Comparison of ENCODE assay signal across 9 cellular contexts in genomic region chr2:112967023-112967422, GRCh38. TPM values are rescaled to one million over a fixed set of nuclear protein-coding genes. Genes with fewer than 3 reads are reported as not detected.
"Had no signal": no experiment of that assay in that cellular context is flagged by ENCODE, and none has a peak within 500 bp of the region (broad histone marks: within the 10 kb centered on the region; RNA-seq: fewer than 3 reads in every experiment).

No MANE protein-coding gene starts in this region.

- FAIRE-seq: G401.6, GM12878, GM12891, GM12892, GM18507, GM19239 had no signal

- H3K4me3 ChIP-seq: GM12878 had no signal

- ATAC-seq: GM12878 had no signal

- DNase-seq: GDM1, GF-D8 had no signal

RNA-seq across cellular contexts. Expression of gene IL36G, which starts 10.8 kb away (rescaled TPM):
- total RNA-seq: G401, GM12878 had no signal

RNA-seq across cellular contexts. Expression of gene IL36A, which starts 38.2 kb away (rescaled TPM):
- total RNA-seq: G401, GM12878 had no signal
- polyA plus RNA-seq: GM12878 had no signal

RNA-seq across cellular contexts. Expression of gene IL37, which starts 56.1 kb away (rescaled TPM):
- total RNA-seq: G401, GM12878 had no signal
